1 cellular context compared by ENCODE assay signal in the genomic region with DNA sequence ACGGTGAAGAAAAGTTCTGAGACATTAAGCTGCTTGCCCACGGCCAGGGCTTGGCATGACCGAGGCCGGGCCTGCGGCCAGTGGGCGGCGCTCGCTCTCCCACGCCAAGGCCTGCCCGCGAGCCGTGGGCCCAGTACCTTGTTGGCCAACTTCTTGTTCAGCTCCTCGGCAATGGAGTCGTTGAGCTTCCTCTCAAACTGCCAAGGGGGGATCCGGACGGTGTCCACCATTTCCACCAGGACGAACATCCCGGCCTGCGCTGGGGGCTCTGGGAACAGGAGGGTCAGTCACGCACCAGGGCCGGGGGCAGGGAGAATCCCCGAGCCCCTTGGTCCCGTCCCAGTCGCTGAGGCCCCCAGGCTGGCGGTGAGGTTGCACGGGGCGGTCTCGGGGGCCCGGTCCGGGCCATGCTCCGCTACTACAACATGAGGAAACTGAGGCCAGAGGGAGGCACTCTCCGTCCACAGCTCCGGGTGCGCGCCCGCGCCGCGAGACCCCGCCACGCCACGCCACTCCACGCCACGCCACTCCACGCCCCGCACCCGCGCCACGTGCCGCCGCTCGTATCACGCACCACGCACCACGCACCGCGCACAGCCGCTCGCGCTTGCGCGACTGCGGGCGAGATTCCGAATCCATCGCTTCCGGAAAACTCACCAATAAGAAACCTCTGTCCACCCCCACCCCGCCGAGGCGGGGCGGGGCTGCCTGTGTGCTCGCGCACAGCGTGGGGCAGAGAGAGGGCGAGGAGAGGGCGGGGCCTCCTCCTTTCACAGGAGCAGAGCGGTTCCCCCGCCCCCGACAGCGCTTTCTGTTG.
TF ChIP-seq lines count a peak whose summit lies in the region.

A gene with protein sequence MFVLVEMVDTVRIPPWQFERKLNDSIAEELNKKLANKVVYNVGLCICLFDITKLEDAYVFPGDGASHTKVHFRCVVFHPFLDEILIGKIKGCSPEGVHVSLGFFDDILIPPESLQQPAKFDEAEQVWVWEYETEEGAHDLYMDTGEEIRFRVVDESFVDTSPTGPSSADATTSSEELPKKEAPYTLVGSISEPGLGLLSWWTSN (minus strand): TSS at position 617 of the 817 bp plus-strand sequence. CDS start 369 bp downstream, at position 248.

TF ChIP-seq in HepG2, 621 proteins besides CTCF, POLR2A, EP300 and RAD21 (continued from another document and continues in another):
- TF ChIP-seq, protein P1, sequence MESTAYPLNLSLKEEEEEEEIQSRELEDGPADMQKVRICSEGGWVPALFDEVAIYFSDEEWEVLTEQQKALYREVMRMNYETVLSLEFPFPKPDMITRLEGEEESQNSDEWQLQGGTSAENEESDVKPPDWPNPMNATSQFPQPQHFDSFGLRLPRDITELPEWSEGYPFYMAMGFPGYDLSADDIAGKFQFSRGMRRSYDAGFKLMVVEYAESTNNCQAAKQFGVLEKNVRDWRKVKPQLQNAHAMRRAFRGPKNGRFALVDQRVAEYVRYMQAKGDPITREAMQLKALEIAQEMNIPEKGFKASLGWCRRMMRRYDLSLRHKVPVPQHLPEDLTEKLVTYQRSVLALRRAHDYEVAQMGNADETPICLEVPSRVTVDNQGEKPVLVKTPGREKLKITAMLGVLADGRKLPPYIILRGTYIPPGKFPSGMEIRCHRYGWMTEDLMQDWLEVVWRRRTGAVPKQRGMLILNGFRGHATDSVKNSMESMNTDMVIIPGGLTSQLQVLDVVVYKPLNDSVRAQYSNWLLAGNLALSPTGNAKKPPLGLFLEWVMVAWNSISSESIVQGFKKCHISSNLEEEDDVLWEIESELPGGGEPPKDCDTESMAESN (CRISPR knock-in tag; conservative IDR thresholded peaks at IDR 0.05): 0 out of 2 replicates have a peak, but pooled peaks have one; percentile 41
- TF ChIP-seq ELF3 (CRISPR knock-in tag; IDR thresholded peaks at IDR 0.05): 0 out of 2 replicates have a peak, but pooled peaks have one; percentile 9
- TF ChIP-seq ZNF790 (CRISPR knock-in tag; IDR thresholded peaks at IDR 0.05; ENCODE audit: borderline replicate concordance): no peak
- no peak for TF ChIP-seq NCOA5 (CRISPR knock-in tag; IDR thresholded peaks at IDR 0.05)
- TF ChIP-seq JUNB (CRISPR knock-in tag; IDR thresholded peaks at IDR 0.05; ENCODE audit: borderline replicate concordance): no peak
- TF ChIP-seq, protein P2, sequence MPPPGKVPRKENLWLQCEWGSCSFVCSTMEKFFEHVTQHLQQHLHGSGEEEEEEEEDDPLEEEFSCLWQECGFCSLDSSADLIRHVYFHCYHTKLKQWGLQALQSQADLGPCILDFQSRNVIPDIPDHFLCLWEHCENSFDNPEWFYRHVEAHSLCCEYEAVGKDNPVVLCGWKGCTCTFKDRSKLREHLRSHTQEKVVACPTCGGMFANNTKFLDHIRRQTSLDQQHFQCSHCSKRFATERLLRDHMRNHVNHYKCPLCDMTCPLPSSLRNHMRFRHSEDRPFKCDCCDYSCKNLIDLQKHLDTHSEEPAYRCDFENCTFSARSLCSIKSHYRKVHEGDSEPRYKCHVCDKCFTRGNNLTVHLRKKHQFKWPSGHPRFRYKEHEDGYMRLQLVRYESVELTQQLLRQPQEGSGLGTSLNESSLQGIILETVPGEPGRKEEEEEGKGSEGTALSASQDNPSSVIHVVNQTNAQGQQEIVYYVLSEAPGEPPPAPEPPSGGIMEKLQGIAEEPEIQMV (CRISPR knock-in tag; IDR thresholded peaks at IDR 0.05; ENCODE audit: low read depth): no peak
- TF ChIP-seq, protein P3, sequence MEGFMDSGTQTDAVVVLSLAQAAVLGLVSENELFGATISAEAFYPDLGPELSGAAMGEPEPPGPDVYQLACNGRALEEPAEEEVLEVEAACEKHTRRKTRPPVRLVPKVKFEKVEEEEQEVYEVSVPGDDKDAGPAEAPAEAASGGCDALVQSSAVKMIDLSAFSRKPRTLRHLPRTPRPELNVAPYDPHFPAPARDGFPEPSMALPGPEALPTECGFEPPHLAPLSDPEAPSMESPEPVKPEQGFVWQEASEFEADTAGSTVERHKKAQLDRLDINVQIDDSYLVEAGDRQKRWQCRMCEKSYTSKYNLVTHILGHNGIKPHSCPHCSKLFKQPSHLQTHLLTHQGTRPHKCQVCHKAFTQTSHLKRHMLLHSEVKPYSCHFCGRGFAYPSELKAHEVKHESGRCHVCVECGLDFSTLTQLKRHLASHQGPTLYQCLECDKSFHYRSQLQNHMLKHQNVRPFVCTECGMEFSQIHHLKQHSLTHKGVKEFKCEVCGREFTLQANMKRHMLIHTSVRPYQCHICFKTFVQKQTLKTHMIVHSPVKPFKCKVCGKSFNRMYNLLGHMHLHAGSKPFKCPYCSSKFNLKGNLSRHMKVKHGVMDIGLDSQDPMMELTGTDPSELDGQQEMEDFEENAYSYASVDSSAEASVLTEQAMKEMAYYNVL (CRISPR knock-in tag; IDR thresholded peaks at IDR 0.05; ENCODE audit: borderline replicate concordance): no peak
- TF ChIP-seq, protein P4, sequence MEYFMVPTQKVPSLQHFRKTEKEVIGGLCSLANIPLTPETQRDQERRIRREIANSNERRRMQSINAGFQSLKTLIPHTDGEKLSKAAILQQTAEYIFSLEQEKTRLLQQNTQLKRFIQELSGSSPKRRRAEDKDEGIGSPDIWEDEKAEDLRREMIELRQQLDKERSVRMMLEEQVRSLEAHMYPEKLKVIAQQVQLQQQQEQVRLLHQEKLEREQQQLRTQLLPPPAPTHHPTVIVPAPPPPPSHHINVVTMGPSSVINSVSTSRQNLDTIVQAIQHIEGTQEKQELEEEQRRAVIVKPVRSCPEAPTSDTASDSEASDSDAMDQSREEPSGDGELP (IDR thresholded peaks at IDR 0.05; ENCODE audit: borderline replicate concordance, low read depth): no peak
- TF ChIP-seq ZNF263 (CRISPR knock-in tag; IDR thresholded peaks at IDR 0.05): no peak
- no peak for TF ChIP-seq MTA3 (CRISPR knock-in tag; IDR thresholded peaks at IDR 0.05)
- TF ChIP-seq MLLT10 (CRISPR knock-in tag; IDR thresholded peaks at IDR 0.05): no peak
- TF ChIP-seq, protein P5, sequence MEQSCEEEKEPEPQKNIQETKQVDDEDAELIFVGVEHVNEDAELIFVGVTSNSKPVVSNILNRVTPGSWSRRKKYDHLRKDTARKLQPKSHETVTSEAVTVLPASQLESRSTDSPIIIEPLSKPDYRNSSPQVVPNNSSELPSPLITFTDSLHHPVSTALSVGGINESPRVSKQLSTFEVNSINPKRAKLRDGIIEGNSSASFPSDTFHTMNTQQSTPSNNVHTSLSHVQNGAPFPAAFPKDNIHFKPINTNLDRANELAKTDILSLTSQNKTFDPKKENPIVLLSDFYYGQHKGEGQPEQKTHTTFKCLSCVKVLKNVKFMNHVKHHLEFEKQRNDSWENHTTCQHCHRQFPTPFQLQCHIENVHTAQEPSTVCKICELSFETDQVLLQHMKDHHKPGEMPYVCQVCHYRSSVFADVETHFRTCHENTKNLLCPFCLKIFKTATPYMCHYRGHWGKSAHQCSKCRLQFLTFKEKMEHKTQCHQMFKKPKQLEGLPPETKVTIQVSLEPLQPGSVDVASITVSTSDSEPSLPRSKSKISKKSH (CRISPR knock-in tag; IDR thresholded peaks at IDR 0.05; ENCODE audit: borderline replicate concordance): no peak
- no peak for TF ChIP-seq ZNF383 (CRISPR knock-in tag; IDR thresholded peaks at IDR 0.05; ENCODE audit: borderline replicate concordance)
- no peak; the same call in 1 of the 2 replicates for TF ChIP-seq ZNF556 (CRISPR knock-in tag; IDR thresholded peaks at IDR 0.05; ENCODE audit: borderline replicate concordance)
- no peak for TF ChIP-seq IKZF4 (CRISPR knock-in tag; IDR thresholded peaks at IDR 0.05; ENCODE audit: borderline replicate concordance, low read depth, not compliant biosample characterization)
- TF ChIP-seq JUN (CRISPR knock-in tag; IDR thresholded peaks at IDR 0.05): no peak
- peak; percentile 76 for TF ChIP-seq GATAD2A (CRISPR knock-in tag; IDR thresholded peaks at IDR 0.05)
- no peak for TF ChIP-seq MZF1 (CRISPR knock-in tag; IDR thresholded peaks at IDR 0.05; ENCODE audit: borderline replicate concordance)
- TF ChIP-seq ZNF816 (CRISPR knock-in tag; IDR thresholded peaks at IDR 0.05; ENCODE audit: borderline replicate concordance): no peak
- no peak for TF ChIP-seq MIER2 (CRISPR knock-in tag; IDR thresholded peaks at IDR 0.05)
- TF ChIP-seq, protein P6, sequence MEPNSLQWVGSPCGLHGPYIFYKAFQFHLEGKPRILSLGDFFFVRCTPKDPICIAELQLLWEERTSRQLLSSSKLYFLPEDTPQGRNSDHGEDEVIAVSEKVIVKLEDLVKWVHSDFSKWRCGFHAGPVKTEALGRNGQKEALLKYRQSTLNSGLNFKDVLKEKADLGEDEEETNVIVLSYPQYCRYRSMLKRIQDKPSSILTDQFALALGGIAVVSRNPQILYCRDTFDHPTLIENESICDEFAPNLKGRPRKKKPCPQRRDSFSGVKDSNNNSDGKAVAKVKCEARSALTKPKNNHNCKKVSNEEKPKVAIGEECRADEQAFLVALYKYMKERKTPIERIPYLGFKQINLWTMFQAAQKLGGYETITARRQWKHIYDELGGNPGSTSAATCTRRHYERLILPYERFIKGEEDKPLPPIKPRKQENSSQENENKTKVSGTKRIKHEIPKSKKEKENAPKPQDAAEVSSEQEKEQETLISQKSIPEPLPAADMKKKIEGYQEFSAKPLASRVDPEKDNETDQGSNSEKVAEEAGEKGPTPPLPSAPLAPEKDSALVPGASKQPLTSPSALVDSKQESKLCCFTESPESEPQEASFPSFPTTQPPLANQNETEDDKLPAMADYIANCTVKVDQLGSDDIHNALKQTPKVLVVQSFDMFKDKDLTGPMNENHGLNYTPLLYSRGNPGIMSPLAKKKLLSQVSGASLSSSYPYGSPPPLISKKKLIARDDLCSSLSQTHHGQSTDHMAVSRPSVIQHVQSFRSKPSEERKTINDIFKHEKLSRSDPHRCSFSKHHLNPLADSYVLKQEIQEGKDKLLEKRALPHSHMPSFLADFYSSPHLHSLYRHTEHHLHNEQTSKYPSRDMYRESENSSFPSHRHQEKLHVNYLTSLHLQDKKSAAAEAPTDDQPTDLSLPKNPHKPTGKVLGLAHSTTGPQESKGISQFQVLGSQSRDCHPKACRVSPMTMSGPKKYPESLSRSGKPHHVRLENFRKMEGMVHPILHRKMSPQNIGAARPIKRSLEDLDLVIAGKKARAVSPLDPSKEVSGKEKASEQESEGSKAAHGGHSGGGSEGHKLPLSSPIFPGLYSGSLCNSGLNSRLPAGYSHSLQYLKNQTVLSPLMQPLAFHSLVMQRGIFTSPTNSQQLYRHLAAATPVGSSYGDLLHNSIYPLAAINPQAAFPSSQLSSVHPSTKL (CRISPR knock-in tag; IDR thresholded peaks at IDR 0.05): no peak; the same call in 1 of the 2 replicates
- TF ChIP-seq KLF9 (CRISPR knock-in tag; IDR thresholded peaks at IDR 0.05; ENCODE audit: low read depth): 0 out of 2 replicates have a peak, but pooled peaks have one; percentile 32
- no peak for TF ChIP-seq REL (CRISPR knock-in tag; conservative IDR thresholded peaks at IDR 0.05)
- TF ChIP-seq SAFB2 (CRISPR knock-in tag; IDR thresholded peaks at IDR 0.05; ENCODE audit: borderline replicate concordance, low read depth): peak; percentile 85
- TF ChIP-seq NR2F2 (IDR thresholded peaks at IDR 0.05; ENCODE audit: borderline replicate concordance, low read depth): no peak
- TF ChIP-seq MYNN (CRISPR knock-in tag; IDR thresholded peaks at IDR 0.05; ENCODE audit: low read depth): no peak
- no peak; the same call in 1 of the 2 replicates for TF ChIP-seq NFKBIZ (CRISPR knock-in tag; IDR thresholded peaks at IDR 0.05)
- peak; percentile 84; the same call in 1 of the 2 replicates for TF ChIP-seq ZNF891 (CRISPR knock-in tag; IDR thresholded peaks at IDR 0.05)
- no peak for TF ChIP-seq SP1 (IDR thresholded peaks at IDR 0.05)
- peak; percentile 65 for TF ChIP-seq SP1 (CRISPR knock-in tag; IDR thresholded peaks at IDR 0.05)
- TF ChIP-seq JUND (CRISPR knock-in tag; IDR thresholded peaks at IDR 0.05): no peak
- 0 out of 2 replicates have a peak, but pooled peaks have one; percentile 17 for TF ChIP-seq CREB1 (IDR thresholded peaks at IDR 0.05)
- 0 out of 2 replicates have a peak, but pooled peaks have one; percentile 14 for TF ChIP-seq CREB1 (CRISPR knock-in tag; IDR thresholded peaks at IDR 0.05)
- TF ChIP-seq GABPA (IDR thresholded peaks at IDR 0.05; ENCODE audit: low read depth, low read length): no peak
- TF ChIP-seq GABPA (CRISPR knock-in tag; IDR thresholded peaks at IDR 0.05; ENCODE audit: low read depth): peak; percentile 64; the same call in 1 of the 2 replicates
- no peak for TF ChIP-seq REPIN1 (CRISPR knock-in tag; IDR thresholded peaks at IDR 0.05; ENCODE audit: borderline replicate concordance, low read depth)
